Comparison of ENCODE assay signal across 21 cellular contexts in the genomic region with DNA sequence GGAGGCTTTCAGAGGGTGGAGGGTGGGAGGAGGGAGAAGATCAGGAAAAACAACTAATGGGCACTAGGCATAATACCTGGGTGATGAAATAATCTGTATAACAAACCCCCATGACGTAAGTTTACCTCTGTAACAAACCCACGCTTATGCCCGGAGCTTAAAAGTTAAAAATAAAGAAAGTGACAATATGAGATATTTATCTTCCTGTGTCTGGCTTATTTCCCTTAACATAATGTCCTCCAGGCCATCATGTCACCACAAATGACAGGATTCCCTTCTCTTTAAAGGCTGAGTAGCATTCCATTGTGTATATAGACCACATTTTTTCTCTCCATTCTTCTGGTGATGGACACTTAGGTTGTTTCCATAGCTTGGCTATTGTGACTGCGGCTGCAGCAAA.
DNase-seq lines count a peak whose midpoint lies in the region; ATAC-seq and TF ChIP-seq lines count a peak whose summit lies in the region.
"Had no signal": no experiment of that assay in that cellular context is flagged by ENCODE, and none has a peak within 500 bp of the region (broad histone marks: within the 10 kb centered on the region; RNA-seq: fewer than 3 reads in every experiment).

No MANE protein-coding gene starts in this region.

- CTCF ChIA-PET in mammary epithelial cell (lab: Charles Lee; ENCODE audit: low non-redundant PET), result no interaction called here

- H3K4me1 ChIP-seq in breast epithelium (no peaks in the 10 kb centered on the region), mammary epithelial cell (ENCODE audit: insufficient read depth, low read length) (peaks cover 8% of the 10 kb centered on the region), neural progenitor cell (peaks cover 35% of the 10 kb centered on the region), stomach (peaks cover 0 to 14% (median 8%) of the 10 kb centered on the region in 4 donors)
- H3K4me1 ChIP-seq: BLaER1 had no signal

- H3K4me1 Mint-ChIP-seq in neural progenitor cell (peaks cover 17% of the 10 kb centered on the region), type B pancreatic cell (ENCODE audit: unreplicated experiment) (peaks cover 43% of the 10 kb centered on the region)
- H3K4me1 Mint-ChIP-seq: B cell; CD4-positive, CD25-positive, alpha-beta regulatory T cell had no signal

- no peak for DNase-seq in breast epithelium (ENCODE audit: low spot score in 2 of 2)
- DNase-seq in mammary epithelial cell, result no peak
- DNase-seq in epithelial cell of esophagus (ENCODE audit: low read depth), result peak; percentile 14
- DNase-seq in neural progenitor cell (ENCODE audit: low spot score), result no peak
- no peak for DNase-seq in type B pancreatic cell (ENCODE audit: extremely low spot score, unreplicated experiment)
- DNase-seq in stomach, result no peak
- DNase-seq: CD4-positive, CD25-positive, alpha-beta regulatory T cell; CD8-positive, alpha-beta T cell; DMS 273 treated with DMSO at 0.1 percent for 48 hours; DMS79; EL; GDM1; GOT3; HFFc6 had no signal

- H3K4me3 ChIP-seq in breast epithelium, result no peak overlapping the region
- H3K4me3 ChIP-seq in mammary epithelial cell (replicated peaks in 1 of 3; ENCODE audit: insufficient read depth in 1 of 3, low read depth in 2 of 3, low read length in 3 of 3), result no peak overlapping the region
- H3K4me3 ChIP-seq in epithelial cell of esophagus (ENCODE audit: low read length), result no peak overlapping the region
- no peak overlapping the region for H3K4me3 ChIP-seq in neural progenitor cell
- H3K4me3 ChIP-seq in stomach, result no peak overlapping the region
- H3K4me3 ChIP-seq: BLaER1, GM12878, HAP-1 had no signal

- no peak for TF ChIP-seq EP300 in stomach (IDR thresholded peaks at IDR 0.05)

- H3K79me2 ChIP-seq in mammary epithelial cell (ENCODE audit: insufficient read depth, low read length) (no peaks in the 10 kb centered on the region), neural progenitor cell (ENCODE audit: low read depth) (no peaks in the 10 kb centered on the region)

- ATAC-seq in GM18867 (IDR thresholded peaks at IDR 0.05; ENCODE audit: unreplicated experiment) (no peak), HG03460 (IDR thresholded peaks at IDR 0.05; ENCODE audit: unreplicated experiment) (no peak)
- ATAC-seq: CD8-positive, alpha-beta T cell; GM12878 had no signal

- intact Hi-C loops in breast epithelium (cut with DNase I; ENCODE audit: low total_unique reads), result no loop called here
- intact Hi-C loops in mammary epithelial cell (cut with micrococcal nuclease), result no loop called here
- intact Hi-C loops in stomach (cut with DNase I; ENCODE audit: low total_unique reads), result no loop called here

- H3K27ac ChIP-seq in breast epithelium (peak overlapping the region; percentile 72 to 78), mammary epithelial cell (ENCODE audit: insufficient read depth, low read depth, low read length) (no peak overlapping the region), neural progenitor cell (no peak overlapping the region), stomach (no peak overlapping the region)
- H3K27ac ChIP-seq: 22Rv1, BLaER1 had no signal

- H3K4me3 Mint-ChIP-seq in neural progenitor cell (no peak overlapping the region), type B pancreatic cell (peak overlapping the region; percentile 32)
- H3K4me3 Mint-ChIP-seq: B cell; CD4-positive, CD25-positive, alpha-beta regulatory T cell; CD8-positive, alpha-beta T cell; HFFc6 had no signal

- H3F3A ChIP-seq in neural progenitor cell (ENCODE audit: low read depth), result peaks cover 13% of the 10 kb centered on the region

- in situ Hi-C loops in mammary epithelial cell (cut with MboI; ENCODE audit: low sequenced_read_pairs in 2 of 2), result no loop called here

- H3K4me2 ChIP-seq in mammary epithelial cell (ENCODE audit: insufficient read depth, low read depth, low read length) (no peak overlapping the region), neural progenitor cell (no peak overlapping the region)
- H3K4me2 ChIP-seq: BLaER1 had no signal

- TF ChIP-seq POLR2A in breast epithelium (IDR thresholded peaks at IDR 0.05) (no peak), stomach (IDR thresholded peaks at IDR 0.05) (no peak)

- H3K27ac Mint-ChIP-seq in neural progenitor cell, result peak overlapping the region; percentile 70
- peak overlapping the region; percentile 87 for H3K27ac Mint-ChIP-seq in type B pancreatic cell
- H3K27ac Mint-ChIP-seq: B cell; CD4-positive, CD25-positive, alpha-beta regulatory T cell; CD8-positive, alpha-beta T cell; HFFc6 had no signal

- no peak for TF ChIP-seq CTCF in breast epithelium (IDR thresholded peaks at IDR 0.05)
- no peak for TF ChIP-seq CTCF in mammary epithelial cell (conservative IDR thresholded peaks at IDR 0.05 in 1 of 2, IDR thresholded peaks at IDR 0.05 in 1 of 2; ENCODE audit: extremely low read depth in 1 of 2, insufficient read depth in 1 of 2, low read depth in 1 of 2, low read length in 2 of 2)
- no peak for TF ChIP-seq CTCF in epithelial cell of esophagus (IDR thresholded peaks at IDR 0.05; ENCODE audit: insufficient read depth, low read depth, low read length, missing control alignments)
- TF ChIP-seq CTCF in neural progenitor cell (IDR thresholded peaks at IDR 0.05), result no peak
- no peak for TF ChIP-seq CTCF in type B pancreatic cell (conservative IDR thresholded peaks at IDR 0.05)
- no peak for TF ChIP-seq CTCF in stomach (IDR thresholded peaks at IDR 0.05)

- no peaks in the 10 kb centered on the region for H4K20me1 ChIP-seq in mammary epithelial cell (ENCODE audit: insufficient read depth, low read length)
- no peaks in the 10 kb centered on the region for H4K20me1 ChIP-seq in neural progenitor cell (ENCODE audit: low read depth)
- H4K20me1 ChIP-seq: BLaER1 had no signal

- H2AFZ ChIP-seq in mammary epithelial cell (ENCODE audit: low read depth, low read length) (no peak overlapping the region), neural progenitor cell (replicated peaks) (no peak overlapping the region)

- H3K36me3 ChIP-seq in breast epithelium (no peaks in the 10 kb centered on the region), mammary epithelial cell (ENCODE audit: insufficient read depth, low read length) (no peaks in the 10 kb centered on the region), neural progenitor cell (no peaks in the 10 kb centered on the region), stomach (no peaks in the 10 kb centered on the region)
- H3K36me3 ChIP-seq: BLaER1, HAP-1 had no signal

- no TSS peak for BruUV-seq in mammary epithelial cell (replicated peaks; lab: Mats Ljungman, UMichigan)

- no peaks in the 10 kb centered on the region for H3K27me3 ChIP-seq in breast epithelium
- H3K27me3 ChIP-seq in mammary epithelial cell (ENCODE audit: insufficient read depth, low read length), result no peaks in the 10 kb centered on the region
- no peaks in the 10 kb centered on the region for H3K27me3 ChIP-seq in neural progenitor cell
- peaks cover 0 to 5% (median 0%) of the 10 kb centered on the region in 3 donors for H3K27me3 ChIP-seq in stomach
- H3K27me3 ChIP-seq: BLaER1 had no signal

- dilution Hi-C loops in mammary epithelial cell (cut with HindIII; ENCODE audit: low sequenced_read_pairs), result no loop called here

- no peaks in the 10 kb centered on the region for H3K27me3 Mint-ChIP-seq in neural progenitor cell (ENCODE audit: insufficient read depth, low read depth)
- H3K27me3 Mint-ChIP-seq in type B pancreatic cell, result peaks cover 3% of the 10 kb centered on the region
- H3K27me3 Mint-ChIP-seq: B cell; CD4-positive, CD25-positive, alpha-beta regulatory T cell had no signal

- H3K9ac ChIP-seq in mammary epithelial cell (ENCODE audit: insufficient read depth, low read length) (no peak overlapping the region), neural progenitor cell (no peak overlapping the region)
- H3K9ac ChIP-seq: BLaER1 had no signal

- H3K9me3 Mint-ChIP-seq in neural progenitor cell, result no peaks in the 10 kb centered on the region
- H3K9me3 Mint-ChIP-seq in type B pancreatic cell, result peaks cover 4% of the 10 kb centered on the region
- H3K9me3 Mint-ChIP-seq: CD8-positive, alpha-beta T cell; HFFc6 had no signal

- H3K36me3 Mint-ChIP-seq in neural progenitor cell (no peaks in the 10 kb centered on the region), type B pancreatic cell (peaks cover 16% of the 10 kb centered on the region)
- H3K36me3 Mint-ChIP-seq: CD4-positive, CD25-positive, alpha-beta regulatory T cell; CD8-positive, alpha-beta T cell had no signal

- 17% methylated on average over 4 of the region's 4 CpGs for whole genome bisulfite sequencing in mammary epithelial cell (ENCODE audit: low coverage, missing lambda C conversion rate)
- 87 to 95% (median 91%) methylated on average over 4 of the region's 4 CpGs for WGBS in stomach, 5 donors

- H3K9me3 ChIP-seq in breast epithelium (no peaks in the 10 kb centered on the region), mammary epithelial cell (replicated peaks; ENCODE audit: insufficient read depth, low read length) (no peaks in the 10 kb centered on the region), neural progenitor cell (ENCODE audit: low read depth) (no peaks in the 10 kb centered on the region), stomach (no peaks in the 10 kb centered on the region)
- H3K9me3 ChIP-seq: BLaER1, HAP-1 had no signal

Comparison
In these comparisons a context has a peak if more than half of its experiments do, and no peak if none do; other contexts are left out.
1. H3K27ac ChIP-seq: peak in breast epithelium (2 of 2); none in mammary epithelial cell (single experiment), neural progenitor cell (single experiment) and stomach (0 of 5).